32 cellular contexts compared by ENCODE assay signal in the genomic region with DNA sequence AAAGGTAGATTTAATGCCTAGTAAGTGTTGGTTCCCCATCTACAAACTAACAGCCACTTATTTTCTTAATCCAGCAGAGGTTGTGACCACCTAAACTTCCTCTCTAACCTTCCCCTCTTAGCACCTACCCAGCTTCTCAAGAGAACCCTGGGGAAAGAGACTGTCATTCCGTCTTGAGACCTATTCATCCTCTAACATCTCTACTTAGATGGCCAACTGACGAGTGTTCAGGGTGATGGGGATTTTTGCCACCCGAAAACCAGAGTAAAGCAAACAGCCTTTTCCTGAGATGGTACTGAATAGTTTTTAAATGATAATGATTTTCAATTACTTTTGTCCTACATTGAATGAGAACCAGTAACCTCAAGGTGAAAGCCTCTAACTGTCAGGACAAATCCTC.
"Had no signal": no experiment of that assay in that cellular context is flagged by ENCODE, and none has a peak within 500 bp of the region (broad histone marks: within the 10 kb centered on the region; RNA-seq: fewer than 3 reads in every experiment).

No MANE protein-coding gene starts in this region.

- H3K4me3 Mint-ChIP-seq: activated B cell treated with CpG ODN at 0.5 μM for 24 hours; activated CD8-positive, alpha-beta T cell treated with anti-CD3 and anti-CD28 coated beads for 36 hours; activated naive CD8-positive, alpha-beta T cell; activated T-helper 17 cell treated with anti-CD3 and anti-CD28 coated beads, Interleukin-2, amount 50 U/mL, for 72 hours; effector memory CD8-positive, alpha-beta T cell had no signal

- H3K27me3 ChIP-seq: adrenal gland, body of pancreas, esophagus muscularis mucosa, foreskin keratinocyte, gastrocnemius medialis, heart left ventricle had no signal

- H3K4me1 Mint-ChIP-seq: activated B cell treated with CpG ODN at 0.5 μM for 24 hours; activated T-helper 17 cell treated with anti-CD3 and anti-CD28 coated beads, Interleukin-2, amount 50 U/mL, for 72 hours had no signal

- H3K27ac ChIP-seq: adrenal gland, body of pancreas, esophagus muscularis mucosa, foreskin keratinocyte, gastrocnemius medialis, heart left ventricle, VCaP had no signal

- H3K4me1 ChIP-seq: adrenal gland, body of pancreas, esophagus muscularis mucosa, foreskin keratinocyte, heart left ventricle had no signal

- DNase-seq: activated B cell treated with CpG ODN at 0.5 μM for 24 hours; activated CD4-positive, alpha-beta T cell treated with anti-CD3 and anti-CD28 coated beads for 48 hours; activated CD4-positive, alpha-beta T cell treated with anti-CD3 and anti-CD28 coated beads, Interleukin-2, amount 50 U/mL, for 1 hour; activated CD4-positive, alpha-beta T cell treated with anti-CD3 and anti-CD28 coated beads, Interleukin-2, amount 50 U/mL, for 48 hours; activated CD8-positive, alpha-beta memory T cell treated with anti-CD3 and anti-CD28 coated beads for 24 hours; activated CD8-positive, alpha-beta memory T cell treated with anti-CD3 and anti-CD28 coated beads, Interleukin-2, amount 50 U/mL, for 4 hours; activated CD8-positive, alpha-beta T cell treated with anti-CD3 and anti-CD28 coated beads for 36 hours; activated effector memory CD4-positive, alpha-beta T cell treated with Interleukin-2 at 50 U/mL for 16 hours; activated gamma-delta T cell treated with Interleukin-2 at 50 U/mL for 16 hours; activated naive CD4-positive, alpha-beta T cell treated with anti-CD3 and anti-CD28 coated beads, Interleukin-2, amount 50 U/mL, for 16 hours; activated naive CD4-positive, alpha-beta T cell treated with Interleukin-2 at 50 U/mL for 16 hours; activated T-cell treated with anti-CD3 and anti-CD28 coated beads, Interleukin-2, amount 50 U/mL, for 1 hour; adrenal gland; amygdala; aorta; body of pancreas; caudate nucleus; cortex of kidney; dermis blood vessel endothelial cell; effector CD4-positive, alpha-beta T cell; effector memory CD8-positive, alpha-beta T cell; erythroblast; foreskin keratinocyte; gastrocnemius medialis; glutamatergic neuron; heart left ventricle; T-helper 2 cell had no signal

- H3K9me3 ChIP-seq: adrenal gland, body of pancreas, esophagus muscularis mucosa, gastrocnemius medialis, heart left ventricle had no signal

- ATAC-seq: activated CD4-positive, CD25-positive, alpha-beta regulatory T cell treated with anti-CD3 and anti-CD28 coated beads, Interleukin-2, amount 50 U/mL, for 24 hours; activated CD8-positive, alpha-beta T cell treated with anti-CD3 and anti-CD28 coated beads for 36 hours; activated T-helper 17 cell treated with anti-CD3 and anti-CD28 coated beads, Interleukin-2, amount 50 U/mL, for 72 hours; body of pancreas; effector memory CD8-positive, alpha-beta T cell; foreskin keratinocyte; gastrocnemius medialis; heart left ventricle had no signal

- H3K36me3 ChIP-seq: adrenal gland, esophagus muscularis mucosa, gastrocnemius medialis, heart left ventricle had no signal

- H3K9me3 Mint-ChIP-seq: activated B cell treated with CpG ODN at 0.5 μM for 24 hours; activated CD8-positive, alpha-beta T cell treated with anti-CD3 and anti-CD28 coated beads for 36 hours; activated T-helper 17 cell treated with anti-CD3 and anti-CD28 coated beads, Interleukin-2, amount 50 U/mL, for 72 hours; effector memory CD8-positive, alpha-beta T cell had no signal

- H3K27ac Mint-ChIP-seq: activated B cell treated with CpG ODN at 0.5 μM for 24 hours; activated CD8-positive, alpha-beta T cell treated with anti-CD3 and anti-CD28 coated beads for 36 hours; activated naive CD8-positive, alpha-beta T cell; activated T-helper 17 cell treated with anti-CD3 and anti-CD28 coated beads, Interleukin-2, amount 50 U/mL, for 72 hours; effector memory CD8-positive, alpha-beta T cell had no signal

- H3K4me3 ChIP-seq: adrenal gland, body of pancreas, esophagus muscularis mucosa, gastrocnemius medialis, heart left ventricle had no signal
